ENCODE assay signal across 10 cellular contexts in the genomic region with DNA sequence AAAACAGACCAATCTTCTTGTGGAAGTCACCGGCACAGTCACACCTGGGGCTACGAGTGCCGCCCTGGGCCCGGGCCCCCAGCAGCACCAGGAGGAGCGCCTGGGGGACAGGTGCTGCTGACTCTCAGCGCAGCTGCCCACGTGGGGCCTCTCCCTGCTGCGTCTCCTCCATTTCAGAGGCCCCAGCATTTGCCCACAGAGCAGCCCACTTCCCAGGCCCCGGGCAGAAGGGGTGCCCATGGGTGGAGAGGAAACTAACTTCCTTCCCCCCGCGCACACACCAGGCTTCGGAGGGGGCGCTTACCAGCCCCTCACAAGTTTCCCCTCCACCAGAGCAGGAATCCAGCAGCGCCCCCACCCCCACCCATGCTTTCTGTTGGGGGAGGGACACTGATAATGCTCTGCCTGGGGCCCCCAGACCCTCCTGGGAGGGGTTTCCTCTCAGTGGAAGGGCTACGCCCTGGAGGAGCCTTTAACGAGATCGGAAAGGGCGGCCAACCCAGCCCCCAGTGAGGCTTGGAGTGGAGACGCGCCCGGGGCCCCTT. TPM values are rescaled to one million over a fixed set of nuclear protein-coding genes. Genes with fewer than 3 reads are reported as not detected.
A peak's percentile ranks its signal among the peaks of the same experiment; 100 is the strongest.
DNase-seq lines count a peak whose midpoint lies in the region; ATAC-seq and TF ChIP-seq lines count a peak whose summit lies in the region.
"Had no signal": no experiment of that assay in that cellular context is flagged by ENCODE, and none has a peak within 500 bp of the region (broad histone marks: within the 10 kb centered on the region; RNA-seq: fewer than 3 reads in every experiment).

No MANE protein-coding gene starts in this region.

- no peaks in the 10 kb centered on the region for H3K4me1 ChIP-seq in ES-I3 (ENCODE audit: insufficient read depth, low read length)
- H3K4me1 ChIP-seq in psoas muscle: no peaks in the 10 kb centered on the region

- intact Hi-C loops in psoas muscle (cut with DNase I): no loop called here

- peaks cover 40% of the 10 kb centered on the region for H3K4me1 Mint-ChIP-seq in activated naive CD8-positive, alpha-beta T cell treated with anti-CD3 and anti-CD28 coated beads, Interleukin-2, amount 50 U/mL, for 24 hours

- no peaks in the 10 kb centered on the region for H3K9me3 ChIP-seq in ES-I3 (ENCODE audit: control insufficient read depth, insufficient read depth, low read length)
- H3K9me3 ChIP-seq in psoas muscle: no peaks in the 10 kb centered on the region

- H3K27ac Mint-ChIP-seq in activated naive CD8-positive, alpha-beta T cell treated with anti-CD3 and anti-CD28 coated beads, Interleukin-2, amount 50 U/mL, for 24 hours: peak overlapping the region; percentile 77

- ATAC-seq in activated naive CD8-positive, alpha-beta T cell treated with anti-CD3 and anti-CD28 coated beads, Interleukin-2, amount 50 U/mL, for 24 hours: peak; percentile 34
- ATAC-seq in GM21619 (IDR thresholded peaks at IDR 0.05; ENCODE audit: unreplicated experiment) (no peak), HG02938 (IDR thresholded peaks at IDR 0.05; ENCODE audit: unreplicated experiment) (no peak), psoas muscle (no peak)

- H3K9me3 Mint-ChIP-seq in activated naive CD8-positive, alpha-beta T cell treated with anti-CD3 and anti-CD28 coated beads, Interleukin-2, amount 50 U/mL, for 24 hours: no peaks in the 10 kb centered on the region

- no peaks in the 10 kb centered on the region for H3K27me3 Mint-ChIP-seq in activated naive CD8-positive, alpha-beta T cell treated with anti-CD3 and anti-CD28 coated beads, Interleukin-2, amount 50 U/mL, for 24 hours

- peaks cover 0 to 39% (median 7%) of the 10 kb centered on the region in 3 donors for H3K27me3 ChIP-seq in psoas muscle (ENCODE audit: insufficient read depth in 3 of 3, low read length in 2 of 3)

- DNase-seq in activated CD4-positive, alpha-beta T cell treated with anti-CD3 and anti-CD28 coated beads for 4 hours: peak; percentile 55 to 66
- peak; percentile 55 for DNase-seq in activated naive CD8-positive, alpha-beta T cell treated with anti-CD3 and anti-CD28 coated beads, Interleukin-2, amount 50 U/mL, for 24 hours
- peak; percentile 55 for DNase-seq in stimulated activated CD4-positive, alpha-beta T cell treated with anti-CD3 and anti-CD28 coated beads, Interleukin-12 subunit alpha, Interleukin-12 subunit beta, amount 100 ng/mL, for 4 hours
- DNase-seq in psoas muscle (no peak), NCI-H345 treated with DMSO at 0.1 percent for 48 hours (lab: John Stamatoyannopoulos, UW; ENCODE audit: unreplicated experiment) (no peak)
- DNase-seq: KBM-7 had no signal

- H3K36me3 Mint-ChIP-seq in activated naive CD8-positive, alpha-beta T cell treated with anti-CD3 and anti-CD28 coated beads, Interleukin-2, amount 50 U/mL, for 24 hours (ENCODE audit: low read depth): peaks cover 15% of the 10 kb centered on the region

- 66 to 67% (median 67%) methylated on average over 20 to 21 of the region's 21 CpGs for WGBS in psoas muscle, 3 donors

- H3K36me3 ChIP-seq in ES-I3 (ENCODE audit: insufficient read depth, low read length) (no peaks in the 10 kb centered on the region; the same call in 1 of the 2 replicates), psoas muscle (ENCODE audit: insufficient read depth in 1 of 2, low read depth in 1 of 2) (no peaks in the 10 kb centered on the region)

- TF ChIP-seq CTCF in psoas muscle (IDR thresholded peaks at IDR 0.05): no peak

- no peak overlapping the region for H3K27ac ChIP-seq in psoas muscle

- H3K9ac ChIP-seq in ES-I3 (ENCODE audit: low read depth, low read length): peak overlapping the region; percentile 39; the same call in 1 of the 2 replicates

- H3K4me3 ChIP-seq in psoas muscle: no peak overlapping the region

- H3K4me3 Mint-ChIP-seq in activated naive CD8-positive, alpha-beta T cell treated with anti-CD3 and anti-CD28 coated beads, Interleukin-2, amount 50 U/mL, for 24 hours: peak overlapping the region; percentile 86

RNA-seq across cellular contexts. Expression of a gene that starts 0.4 kb away (rescaled TPM):
- 1 to 10 TPM; 1.5 to 2.6 (median 2.2) TPM for total RNA-seq in psoas muscle
- 1 to 10 TPM; 1.5 to 2.7 (median 1.6) TPM for polyA plus RNA-seq in psoas muscle

RNA-seq across cellular contexts. Expression of a gene that starts 25.9 kb away (rescaled TPM):
- total RNA-seq in psoas muscle: 1 to 10 TPM; 2.6 to 3.3 (median 3.2) TPM
- 1 to 10 TPM; 1.5 to 2.3 (median 2.0) TPM for polyA plus RNA-seq in psoas muscle

RNA-seq across cellular contexts. Expression of a gene that starts 41.0 kb away (rescaled TPM):
- total RNA-seq in psoas muscle: not detected
- under 1 TPM in 1 of 3 donors, not detected in 2; 0.12 TPM for polyA plus RNA-seq in psoas muscle
- total RNA-seq: osteocyte had no signal

RNA-seq across cellular contexts. Expression of a gene that starts 45.8 kb away (rescaled TPM):
- total RNA-seq in psoas muscle: under 1 TPM in 1 of 4 donors, not detected in 3; 0.06 TPM
- under 1 TPM in 1 of 3 donors, not detected in 2; 0.13 TPM for polyA plus RNA-seq in psoas muscle
- total RNA-seq: osteocyte had no signal

Comparison
In these comparisons a context has a peak if more than half of its experiments do, and no peak if none do; other contexts are left out.
1. DNase-seq: peak in activated CD4-positive, alpha-beta T cell treated with anti-CD3 and anti-CD28 coated beads for 4 hours (2 of 2), activated naive CD8-positive, alpha-beta T cell treated with anti-CD3 and anti-CD28 coated beads, Interleukin-2, amount 50 U/mL, for 24 hours (single experiment) and stimulated activated CD4-positive, alpha-beta T cell treated with anti-CD3 and anti-CD28 coated beads, Interleukin-12 subunit alpha, Interleukin-12 subunit beta, amount 100 ng/mL, for 4 hours (single experiment); none in psoas muscle (0 of 2) and NCI-H345 treated with DMSO at 0.1 percent for 48 hours (single experiment).